Comparison of ENCODE assay signal across 1 cellular context in the genomic region with DNA sequence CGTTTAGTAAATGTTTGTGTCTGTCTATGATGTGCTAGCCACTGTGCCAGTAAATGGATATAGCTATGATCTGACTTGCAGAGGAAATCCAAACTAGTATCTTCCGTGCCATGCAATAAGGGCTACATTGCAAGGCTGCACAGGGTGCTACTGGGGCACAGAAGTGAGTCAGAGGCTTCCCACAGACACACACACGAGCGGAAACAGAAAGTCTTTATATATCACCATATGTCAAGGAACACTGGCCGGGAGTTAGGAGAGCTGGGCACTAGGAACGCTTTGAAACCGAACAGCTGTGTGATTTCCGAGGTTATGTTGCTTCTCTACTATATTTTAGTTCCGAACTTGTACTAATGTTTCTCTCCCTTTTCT.
TF ChIP-seq lines count a peak whose summit lies in the region.

No MANE protein-coding gene starts in this region.

TF ChIP-seq in GM12878, 131 proteins besides CTCF, POLR2A, EP300 and RAD21:
- TF ChIP-seq HDAC6 (IDR thresholded peaks at IDR 0.05; ENCODE audit: unreplicated experiment) = peak; percentile 7
